Comparison of ENCODE assay signal across 2 cellular contexts in genomic region chr10:5125315-5126044, GRCh38.
TF ChIP-seq lines count a peak whose summit lies in the region.

No MANE protein-coding gene starts in this region.

TF ChIP-seq in liver, 16 proteins besides CTCF, POLR2A, EP300 and RAD21:
- TF ChIP-seq SP1 (IDR thresholded peaks at IDR 0.05) (peak; percentile 68), FOXA2 (IDR thresholded peaks at IDR 0.05) (peak; percentile 37), ZBTB33 (IDR thresholded peaks at IDR 0.05) (no peak), JUND (IDR thresholded peaks at IDR 0.05) (peak; percentile 65 to 66), EGR1 (IDR thresholded peaks at IDR 0.05; ENCODE audit: low read depth in 2 of 2) (no peak), RXRA (IDR thresholded peaks at IDR 0.05) (peak; percentile 86 to 91), TAF1 (conservative IDR thresholded peaks at IDR 0.05) (no peak), YY1 (IDR thresholded peaks at IDR 0.05) (no peak), GABPA (IDR thresholded peaks at IDR 0.05 in 1 of 2, conservative IDR thresholded peaks at IDR 0.05 in 1 of 2) (peak in 1 of 2 donors; percentile 11), MAX (IDR thresholded peaks at IDR 0.05) (peak; percentile 31), FOXA1 (IDR thresholded peaks at IDR 0.05) (peak; percentile 22), HNF4G (IDR thresholded peaks at IDR 0.05) (peak; percentile 27), HNF4A (conservative IDR thresholded peaks at IDR 0.05) (peak; percentile 75 to 82), REST (IDR thresholded peaks at IDR 0.05) (no peak), ATF3 (IDR thresholded peaks at IDR 0.05) (peak; percentile 36), NR2F2 (IDR thresholded peaks at IDR 0.05) (no peak)

TF ChIP-seq in HepG2, 621 proteins besides CTCF, POLR2A, EP300 and RAD21:
- TF ChIP-seq ZNF781 (CRISPR knock-in tag; IDR thresholded peaks at IDR 0.05; ENCODE audit: borderline replicate concordance, not compliant biosample characterization) (no peak), SNAPC4 (CRISPR knock-in tag; IDR thresholded peaks at IDR 0.05) (no peak), TRIM22 (IDR thresholded peaks at IDR 0.05) (no peak), DR1 (CRISPR knock-in tag; IDR thresholded peaks at IDR 0.05) (no peak), SMYD3 (CRISPR knock-in tag; IDR thresholded peaks at IDR 0.05) (no peak), KDM5B (CRISPR knock-in tag; IDR thresholded peaks at IDR 0.05; ENCODE audit: borderline replicate concordance) (no peak), ZNF280D (CRISPR knock-in tag; IDR thresholded peaks at IDR 0.05) (no peak), POLR2G (IDR thresholded peaks at IDR 0.05; ENCODE audit: low read depth, low read length) (no peak), ZNF12 (CRISPR knock-in tag; IDR thresholded peaks at IDR 0.05) (no peak), MED13 (CRISPR knock-in tag; IDR thresholded peaks at IDR 0.05) (no peak), ATF3 (CRISPR knock-in tag; IDR thresholded peaks at IDR 0.05) (no peak), HOXA5 (CRISPR knock-in tag; IDR thresholded peaks at IDR 0.05) (no peak), TOPORS (CRISPR knock-in tag; IDR thresholded peaks at IDR 0.05) (no peak), MAZ (IDR thresholded peaks at IDR 0.05; ENCODE audit: borderline replicate concordance, low read depth, low read length) (no peak), MAZ (CRISPR knock-in tag; IDR thresholded peaks at IDR 0.05; ENCODE audit: low read depth) (no peak), ZNF562 (CRISPR knock-in tag; IDR thresholded peaks at IDR 0.05; ENCODE audit: borderline replicate concordance) (no peak)
TF ChIP-seq in HepG2: peak in this region for 0.
